In the genomic region with DNA sequence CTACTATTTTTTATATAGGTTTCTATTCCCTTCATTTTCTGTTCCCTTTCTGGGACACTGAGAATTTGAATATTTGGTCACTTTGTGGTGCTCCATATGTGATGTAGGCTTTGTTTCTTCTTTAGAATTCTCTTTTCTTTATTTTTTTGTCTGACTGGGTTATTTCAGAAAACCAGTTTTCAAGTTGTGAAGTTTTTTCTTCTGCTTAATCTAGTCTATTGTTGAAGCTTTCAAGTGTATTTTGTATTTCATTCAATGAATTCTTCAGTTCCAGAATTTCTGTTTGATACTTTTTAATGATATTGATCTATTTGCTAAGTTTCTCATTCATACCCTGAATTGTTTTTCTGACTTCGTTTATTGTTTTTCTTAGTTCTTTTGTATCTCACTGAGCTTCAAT, we compare ENCODE assay signal across 26 cellular contexts.
"Had no signal": no experiment of that assay in that cellular context is flagged by ENCODE, and none has a peak within 500 bp of the region (broad histone marks: within the 10 kb centered on the region; RNA-seq: fewer than 3 reads in every experiment).

No MANE protein-coding gene starts in this region.

- H3K27ac ChIP-seq: brain microvascular endothelial cell had no signal

- DNase-seq: activated CD4-positive, alpha-beta T cell treated with anti-CD3 and anti-CD28 coated beads, Interleukin-2, amount 10 ng/mL, durations not matched to agents 24 days and 14 days; activated CD4-positive, alpha-beta T cell treated with anti-CD3 and anti-CD28 coated beads, Interleukin-2, amount 50 U/mL, for 4 hours; activated CD8-positive, alpha-beta T cell treated with anti-CD3 and anti-CD28 coated beads for 36 hours; activated effector memory CD4-positive, alpha-beta T cell treated with anti-CD3 and anti-CD28 coated beads, Interleukin-2, amount 50 U/mL, for 16 hours; activated naive CD4-positive, alpha-beta T cell; activated naive CD4-positive, alpha-beta T cell treated with anti-CD3 and anti-CD28 coated beads, Interleukin-2, amount 50 U/mL, for 16 hours; activated naive CD8-positive, alpha-beta T cell treated with anti-CD3 and anti-CD28 coated beads for 36 hours; activated T-cell treated with anti-CD3 and anti-CD28 coated beads, Interleukin-2, amount 50 U/mL, for 1 hour; activated T-cell treated with anti-CD3 and anti-CD28 coated beads, Interleukin-2, amount 50 U/mL, for 72 hours; amniotic stem cell; aorta; brain microvascular endothelial cell; central memory CD4-positive, alpha-beta T cell; NCI-H1105; NCI-H1436; NCI-H1694; NCI-H1930; NCI-H2081 treated with DMSO at 0.1 percent for 48 hours; NCI-H226; NCI-H446 treated with DMSO at 0.1 percent for 48 hours; NCI-H524; NCI-H69; NK-92 treated with Interleukin-12 subunit alpha and Interleukin-12 subunit beta, amount 100 ng/mL, for 24 hours; Right ventricle myocardium superior; T1000 had no signal

- ATAC-seq: activated CD8-positive, alpha-beta T cell treated with anti-CD3 and anti-CD28 coated beads for 36 hours; activated T-cell treated with anti-CD3 and anti-CD28 coated beads, Interleukin-2, amount 50 U/mL, for 72 hours; activated T-helper 17 cell treated with anti-CD3 and anti-CD28 coated beads, Interleukin-2, amount 50 U/mL, for 72 hours had no signal

- H3K36me3 ChIP-seq: brain microvascular endothelial cell had no signal

- H3K27me3 ChIP-seq: brain microvascular endothelial cell had no signal
